1 cellular context compared by ENCODE assay signal in genomic region chr2:197889041-197889440, GRCh38.
TF ChIP-seq lines count a peak whose summit lies in the region.

No MANE protein-coding gene starts in this region.

TF ChIP-seq in IMR-90, 13 proteins besides CTCF, POLR2A, EP300 and RAD21 (continued from another document):
- TF ChIP-seq USF2 (IDR thresholded peaks at IDR 0.05; ENCODE audit: low read depth, low read length) = peak; percentile 52
TF ChIP-seq in IMR-90: peak in this region for 2.
